9 cellular contexts compared by ENCODE assay signal in genomic region chr5:106875591-106876297, GRCh38.
DNase-seq lines count a peak whose midpoint lies in the region; TF ChIP-seq lines count a peak whose summit lies in the region.
"Had no signal": no experiment of that assay in that cellular context is flagged by ENCODE, and none has a peak within 500 bp of the region (broad histone marks: within the 10 kb centered on the region; RNA-seq: fewer than 3 reads in every experiment).

No MANE protein-coding gene starts in this region.

- WGBS in neuronal stem cell (ENCODE audit: extremely low coverage in 2 of 2, insufficient read length in 2 of 2, insufficient replicate concordance in 1 of 2), 2 donors = no CpG with 5 or more reads among the region's 21 CpGs

- peaks cover 4% of the 10 kb centered on the region for H3K9me3 Mint-ChIP-seq in endothelial cell (ENCODE audit: unreplicated experiment)
- peaks cover 0 to 4% (median 1%) of the 10 kb centered on the region in 5 donors for H3K9me3 Mint-ChIP-seq in CD8-positive, alpha-beta memory T cell
- H3K9me3 Mint-ChIP-seq: activated naive CD4-positive, alpha-beta T cell treated with anti-CD3 and anti-CD28 coated beads, Interleukin-2, amount 50 U/mL, for 72 hours had no signal

- H4K8ac ChIP-seq in neuronal stem cell (ENCODE audit: low read depth, low read length) = no peak overlapping the region

- no peak overlapping the region for H3K4ac ChIP-seq in neuronal stem cell (ENCODE audit: low read length)

- no peaks in the 10 kb centered on the region for H3K9me2 ChIP-seq in Loucy (replicated peaks; ENCODE audit: low read depth, low read length)

- no peak overlapping the region for H3K4me3 ChIP-seq in Loucy (ENCODE audit: low read length, poor library complexity, severe bottlenecking)
- H3K4me3 ChIP-seq in neuronal stem cell (ENCODE audit: low read length in 2 of 2) = peak overlapping the region in 1 of 2 donors; percentile 57
- no peak overlapping the region for H3K4me3 ChIP-seq in CD8-positive, alpha-beta memory T cell (ENCODE audit: low read length)

- H3K4me2 ChIP-seq in Loucy (ENCODE audit: low read depth, low read length, poor library complexity, severe bottlenecking) (no peak overlapping the region), neuronal stem cell (ENCODE audit: insufficient read depth, low read length, poor library complexity, severe bottlenecking) (no peak overlapping the region)

- no peaks in the 10 kb centered on the region for H3K4me1 Mint-ChIP-seq in endothelial cell (ENCODE audit: unreplicated experiment)
- H3K4me1 Mint-ChIP-seq in CD8-positive, alpha-beta memory T cell = no peaks in the 10 kb centered on the region

- no peak overlapping the region for H4K91ac ChIP-seq in neuronal stem cell (ENCODE audit: low read depth, low read length, poor library complexity)

- H3K18ac ChIP-seq in neuronal stem cell (ENCODE audit: low read length) = no peak overlapping the region

- H3K23ac ChIP-seq in neuronal stem cell (ENCODE audit: low read depth, low read length, poor library complexity) = no peak overlapping the region

- H3K4me3 Mint-ChIP-seq in endothelial cell (ENCODE audit: unreplicated experiment) = no peak overlapping the region
- H3K4me3 Mint-ChIP-seq in CD8-positive, alpha-beta memory T cell = no peak overlapping the region

- H2AFZ ChIP-seq in Loucy (ENCODE audit: low read length) (no peak overlapping the region), neuronal stem cell (ENCODE audit: low read length) (no peak overlapping the region)

- peaks cover 3% of the 10 kb centered on the region for H3K27me3 Mint-ChIP-seq in endothelial cell (ENCODE audit: unreplicated experiment)
- no peaks in the 10 kb centered on the region for H3K27me3 Mint-ChIP-seq in CD8-positive, alpha-beta memory T cell

- H3K14ac ChIP-seq in neuronal stem cell (ENCODE audit: low read length) = no peak overlapping the region

- H2BK120ac ChIP-seq in neuronal stem cell (ENCODE audit: low read depth, low read length) = no peak overlapping the region

- no peak overlapping the region for H3K27ac Mint-ChIP-seq in endothelial cell (ENCODE audit: unreplicated experiment)
- H3K27ac Mint-ChIP-seq in CD8-positive, alpha-beta memory T cell = no peak overlapping the region
- H3K27ac Mint-ChIP-seq: activated naive CD4-positive, alpha-beta T cell treated with anti-CD3 and anti-CD28 coated beads, Interleukin-2, amount 50 U/mL, for 72 hours had no signal

- CTCF ChIA-PET in CD8-positive, alpha-beta memory T cell (lab: Charles Lee) = no interaction called here

- no peaks in the 10 kb centered on the region for H3K36me3 Mint-ChIP-seq in endothelial cell (ENCODE audit: low read depth, unreplicated experiment)
- H3K36me3 Mint-ChIP-seq in CD8-positive, alpha-beta memory T cell = no peaks in the 10 kb centered on the region

- DNase-seq in stimulated activated CD4-positive, alpha-beta T cell treated with anti-CD3 and anti-CD28 coated beads, Interleukin-15, amount 100 ng/mL, for 24 hours = peak; percentile 12
- no peak for DNase-seq in stimulated activated CD4-positive, alpha-beta T cell treated with anti-CD3 and anti-CD28 coated beads, Interleukin-1b, Interleukin-23, amount 100 ng/mL, for 48 hours
- peak; percentile 52 for DNase-seq in endothelial cell (ENCODE audit: low spot score)
- DNase-seq in neuronal stem cell (ENCODE audit: low spot score) = no peak
- no peak for DNase-seq in activated effector memory CD4-positive, alpha-beta T cell treated with Interleukin-2 at 50 U/mL for 16 hours
- DNase-seq in cerebellum (ENCODE audit: low spot score) = no peak
- no peak for DNase-seq in CD8-positive, alpha-beta memory T cell

- H3K36me3 ChIP-seq in Loucy (ENCODE audit: insufficient read depth, low read length) (no peaks in the 10 kb centered on the region), neuronal stem cell (replicated peaks in 1 of 2; ENCODE audit: control insufficient read depth in 2 of 2, insufficient read depth in 2 of 2, low read length in 2 of 2) (peaks cover 0 to 2% of the 10 kb centered on the region in 2 donors)
- H3K36me3 ChIP-seq in CD8-positive, alpha-beta memory T cell (ENCODE audit: insufficient read depth, low read length) = no peaks in the 10 kb centered on the region

- H3K27ac ChIP-seq in neuronal stem cell (replicated peaks; ENCODE audit: low read length) = no peak overlapping the region
- H3K27ac ChIP-seq in CD8-positive, alpha-beta memory T cell (ENCODE audit: low read depth, low read length) = no peak overlapping the region

- peak; percentile 60 for TF ChIP-seq CTCF in Loucy (conservative IDR thresholded peaks at IDR 0.05; ENCODE audit: low read length)
- TF ChIP-seq CTCF in endothelial cell (IDR thresholded peaks at IDR 0.05; ENCODE audit: unreplicated experiment) = peak; percentile 45

- H3F3A ChIP-seq in Loucy (ENCODE audit: low read depth) = no peaks in the 10 kb centered on the region

- H3K27me3 ChIP-seq in Loucy (ENCODE audit: insufficient read depth, low read length, poor library complexity, severe bottlenecking) = no peaks in the 10 kb centered on the region
- no peaks in the 10 kb centered on the region for H3K27me3 ChIP-seq in neuronal stem cell (ENCODE audit: control insufficient read depth in 3 of 3, insufficient read depth in 3 of 3, low read depth in 1 of 3, low read length in 3 of 3)
- no peaks in the 10 kb centered on the region for H3K27me3 ChIP-seq in CD8-positive, alpha-beta memory T cell (ENCODE audit: insufficient read depth, low read length, poor library complexity, severe bottlenecking)

- H3K4me1 ChIP-seq in Loucy (ENCODE audit: insufficient read depth, low read length, poor library complexity, severe bottlenecking) (no peaks in the 10 kb centered on the region), neuronal stem cell (ENCODE audit: control insufficient read depth in 2 of 2, insufficient read depth in 1 of 2, low read depth in 1 of 2, low read length in 2 of 2) (peaks cover 0 to 4% of the 10 kb centered on the region in 2 donors)
- H3K4me1 ChIP-seq in CD8-positive, alpha-beta memory T cell (ENCODE audit: insufficient read depth, low read length) = no peaks in the 10 kb centered on the region

- H2AK5ac ChIP-seq in neuronal stem cell (ENCODE audit: low read depth, low read length) = peak overlapping the region; percentile 2

- no peaks in the 10 kb centered on the region for H3K79me2 ChIP-seq in Loucy (ENCODE audit: insufficient read depth, low read length)

- H3K9ac ChIP-seq in Loucy (ENCODE audit: low read depth, low read length, poor library complexity, severe bottlenecking) (no peak overlapping the region), neuronal stem cell (ENCODE audit: low read depth, low read length, poor library complexity) (no peak overlapping the region)

- H4K20me1 ChIP-seq in Loucy (ENCODE audit: insufficient read depth, low read length, poor library complexity, severe bottlenecking) = no peaks in the 10 kb centered on the region

- no peaks in the 10 kb centered on the region; the same call in 1 of the 2 replicates for H3K9me3 ChIP-seq in Loucy (ENCODE audit: insufficient read depth, low read depth, low read length)
- H3K9me3 ChIP-seq in neuronal stem cell (replicated peaks in 1 of 2; ENCODE audit: control insufficient read depth in 2 of 2, insufficient read depth in 1 of 2, low read depth in 1 of 2, low read length in 2 of 2) = peaks cover 11 to 19% of the 10 kb centered on the region in 2 donors
- H3K9me3 ChIP-seq in CD8-positive, alpha-beta memory T cell (ENCODE audit: low read length) = no peaks in the 10 kb centered on the region

- peak overlapping the region; percentile 54 for H2BK5ac ChIP-seq in neuronal stem cell (ENCODE audit: low read length)

- H2BK12ac ChIP-seq in neuronal stem cell (ENCODE audit: low read length) = no peak overlapping the region

- no peaks in the 10 kb centered on the region for H3K79me1 ChIP-seq in neuronal stem cell (ENCODE audit: low read depth, low read length)

- POLR2A ChIA-PET in CD8-positive, alpha-beta memory T cell (lab: Charles Lee) = no interaction called here

- H2BK15ac ChIP-seq in neuronal stem cell (ENCODE audit: low read length) = no peak overlapping the region

Comparison
In these comparisons a context has a peak if more than half of its experiments do, and no peak if none do; other contexts are left out.
1. DNase-seq: peak in stimulated activated CD4-positive, alpha-beta T cell treated with anti-CD3 and anti-CD28 coated beads, Interleukin-15, amount 100 ng/mL, for 24 hours (single experiment) and endothelial cell (single experiment); none in stimulated activated CD4-positive, alpha-beta T cell treated with anti-CD3 and anti-CD28 coated beads, Interleukin-1b, Interleukin-23, amount 100 ng/mL, for 48 hours (single experiment), neuronal stem cell (single experiment), activated effector memory CD4-positive, alpha-beta T cell treated with Interleukin-2 at 50 U/mL for 16 hours (single experiment), cerebellum (single experiment) and CD8-positive, alpha-beta memory T cell (0 of 5).